In the genomic region with DNA sequence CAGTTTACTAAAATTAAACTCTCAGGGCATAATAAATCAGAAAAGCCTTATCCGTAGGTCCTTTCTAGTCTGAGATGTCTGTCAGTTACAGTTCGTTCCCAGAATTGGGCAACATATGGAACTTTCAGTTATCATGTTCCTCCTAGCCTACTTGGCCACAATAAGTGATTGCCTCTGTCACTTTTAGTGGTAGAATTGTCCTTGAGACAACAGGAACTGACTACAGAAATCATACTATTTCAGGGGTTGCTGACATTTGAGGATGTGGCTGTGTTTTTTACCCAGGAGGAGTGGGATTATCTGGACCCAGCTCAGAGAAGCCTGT, we compare ENCODE assay signal across 1 cellular context.
TF ChIP-seq lines count a peak whose summit lies in the region.

No MANE protein-coding gene starts in this region.

TF ChIP-seq in HepG2, 621 proteins besides CTCF, POLR2A, EP300 and RAD21:
- TF ChIP-seq ZFP82 (CRISPR knock-in tag; IDR thresholded peaks at IDR 0.05; ENCODE audit: borderline replicate concordance): 0 out of 2 replicates have a peak, but pooled peaks have one; percentile 18
- TF ChIP-seq, protein P1, sequence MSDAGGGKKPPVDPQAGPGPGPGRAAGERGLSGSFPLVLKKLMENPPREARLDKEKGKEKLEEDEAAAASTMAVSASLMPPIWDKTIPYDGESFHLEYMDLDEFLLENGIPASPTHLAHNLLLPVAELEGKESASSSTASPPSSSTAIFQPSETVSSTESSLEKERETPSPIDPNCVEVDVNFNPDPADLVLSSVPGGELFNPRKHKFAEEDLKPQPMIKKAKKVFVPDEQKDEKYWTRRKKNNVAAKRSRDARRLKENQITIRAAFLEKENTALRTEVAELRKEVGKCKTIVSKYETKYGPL (CRISPR knock-in tag; IDR thresholded peaks at IDR 0.05): 0 out of 2 replicates have a peak, but pooled peaks have one; percentile 22
- 0 out of 2 replicates have a peak, but pooled peaks have one; percentile 6 for TF ChIP-seq SAP130 (CRISPR knock-in tag; IDR thresholded peaks at IDR 0.05; ENCODE audit: low read depth)
- TF ChIP-seq NR2F2 (IDR thresholded peaks at IDR 0.05; ENCODE audit: borderline replicate concordance, low read depth): no peak
- TF ChIP-seq KAT7 (CRISPR knock-in tag; IDR thresholded peaks at IDR 0.05; ENCODE audit: borderline replicate concordance): no peak
- TF ChIP-seq ELF4 (CRISPR knock-in tag; IDR thresholded peaks at IDR 0.05; ENCODE audit: borderline replicate concordance): peak; percentile 13; the same call in 1 of the 2 replicates
- 0 out of 2 replicates have a peak, but pooled peaks have one; percentile 24 for TF ChIP-seq NKX3-1 (CRISPR knock-in tag; IDR thresholded peaks at IDR 0.05)
- no peak for TF ChIP-seq ZNF674 (CRISPR knock-in tag; IDR thresholded peaks at IDR 0.05; ENCODE audit: low read depth)
- 0 out of 2 replicates have a peak, but pooled peaks have one; percentile 7 for TF ChIP-seq ZNF766 (CRISPR knock-in tag; IDR thresholded peaks at IDR 0.05; ENCODE audit: borderline replicate concordance)
- 0 out of 2 replicates have a peak, but pooled peaks have one; percentile 4 for TF ChIP-seq CEBPG (CRISPR knock-in tag; IDR thresholded peaks at IDR 0.05)
- TF ChIP-seq SOX5 (CRISPR knock-in tag; IDR thresholded peaks at IDR 0.05; ENCODE audit: borderline replicate concordance): peak; percentile 8; the same call in 1 of the 2 replicates
